8 cellular contexts compared by ENCODE assay signal in the genomic region with DNA sequence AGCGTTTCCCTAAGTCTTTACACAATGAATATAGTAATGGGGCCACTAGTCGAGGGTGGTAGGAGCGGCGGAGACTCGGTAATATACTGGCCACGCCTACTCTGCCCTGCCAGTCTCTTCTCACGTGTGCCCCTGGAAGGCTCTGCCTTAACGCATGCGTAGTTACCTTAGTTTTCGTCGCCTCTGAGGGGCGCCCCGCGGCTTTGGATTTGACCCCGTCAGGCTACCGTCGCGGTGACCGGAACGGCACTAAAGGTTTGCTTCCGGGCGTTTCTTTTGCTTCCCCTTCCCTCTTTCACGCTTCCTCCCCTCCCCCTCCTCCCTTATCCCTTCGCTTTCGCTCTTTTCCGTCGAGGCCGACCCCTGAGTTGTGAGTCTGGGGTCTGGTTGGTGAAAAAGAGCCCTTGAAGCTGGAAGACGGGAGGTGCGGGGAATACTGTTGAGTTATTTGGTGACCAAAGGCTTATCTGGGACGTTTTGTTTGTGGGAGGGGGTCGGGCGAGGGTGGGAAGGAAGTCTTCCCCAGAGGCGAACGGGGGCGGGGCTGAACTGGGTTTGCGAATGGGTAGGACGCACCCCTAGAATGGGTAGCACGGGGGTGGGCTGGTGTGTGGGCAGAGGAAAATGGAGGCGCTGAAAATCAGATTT. TPM values are rescaled to one million over a fixed set of nuclear protein-coding genes. Genes with fewer than 3 reads are reported as not detected.
DNase-seq lines count a peak whose midpoint lies in the region; ATAC-seq and TF ChIP-seq lines count a peak whose summit lies in the region.

SETDB1 (plus strand) TSS at position 270 of the 648 bp plus-strand sequence. CDS start 1,352 bp downstream, outside the sequence.

- peak within 1 kb of the TSS; percentile 87 for H3K27ac ChIP-seq in left ventricle myocardium inferior (replicated peaks)

- H3K36me3 Mint-ChIP-seq in T-helper 17 cell (ENCODE audit: low read depth) (peaks cover 13% of the 10 kb centered on the region), progenitor cell of endocrine pancreas (ENCODE audit: insufficient read depth) (peaks cover 33% of the 10 kb centered on the region)

- DNase-seq in NCI-H1694 treated with DMSO at 0.1 percent for 48 hours (lab: John Stamatoyannopoulos, UW): peak; percentile 99
- DNase-seq in T-helper 17 cell: peak; percentile 73 to 82 (median 80)
- DNase-seq in amygdala (lab: John Stamatoyannopoulos, UW): peak; percentile 43 to 95 (median 84)
- peak; percentile 94 for DNase-seq in left ventricle myocardium inferior
- peak; percentile 89 for DNase-seq in progenitor cell of endocrine pancreas (ENCODE audit: low spot score, unreplicated experiment)
- DNase-seq in ureter (ENCODE audit: low spot score): peak; percentile 97

- no peaks in the 10 kb centered on the region for H3K9me3 Mint-ChIP-seq in progenitor cell of endocrine pancreas (ENCODE audit: low read depth)

- peak within 1 kb of the TSS; percentile 86 for H3K4me3 ChIP-seq in left ventricle myocardium inferior

- no peaks in the 10 kb centered on the region for H3K27me3 ChIP-seq in left ventricle myocardium inferior (ENCODE audit: low read depth)

- H3K27ac Mint-ChIP-seq in T-helper 17 cell (peak within 1 kb of the TSS; percentile 94), progenitor cell of endocrine pancreas (peak within 1 kb of the TSS; percentile 99)

- peaks cover 18% of the 10 kb centered on the region for H3K4me1 ChIP-seq in left ventricle myocardium inferior

- no peaks in the 10 kb centered on the region for H3K27me3 Mint-ChIP-seq in T-helper 17 cell
- no peaks in the 10 kb centered on the region for H3K27me3 Mint-ChIP-seq in progenitor cell of endocrine pancreas

- H3K4me3 Mint-ChIP-seq in T-helper 17 cell: peak within 1 kb of the TSS; percentile 95
- H3K4me3 Mint-ChIP-seq in progenitor cell of endocrine pancreas (ENCODE audit: low read depth): peak within 1 kb of the TSS; percentile 99

- TF ChIP-seq POLR2A in GM15510 (IDR thresholded peaks at IDR 0.05; ENCODE audit: borderline replicate concordance, extremely low read depth, insufficient read length): peak; percentile 56

- intact Hi-C loops in left ventricle myocardium inferior (cut with micrococcal nuclease): no loop called here

- peaks cover 36% of the 10 kb centered on the region for H3K36me3 ChIP-seq in left ventricle myocardium inferior

- no peak for TF ChIP-seq CTCF in left ventricle myocardium inferior (IDR thresholded peaks at IDR 0.05; ENCODE audit: borderline replicate concordance)
- peak; percentile 18 for TF ChIP-seq CTCF in progenitor cell of endocrine pancreas (IDR thresholded peaks at IDR 0.05; ENCODE audit: unreplicated experiment)

- H3K9me3 ChIP-seq in T-helper 17 cell (ENCODE audit: control insufficient read depth, low read length, poor library complexity, severe bottlenecking) (no peaks in the 10 kb centered on the region), left ventricle myocardium inferior (replicated peaks) (peaks cover 5% of the 10 kb centered on the region)

- H3K4me1 Mint-ChIP-seq in T-helper 17 cell (peaks cover 18% of the 10 kb centered on the region), progenitor cell of endocrine pancreas (ENCODE audit: low read depth) (peaks cover 4% of the 10 kb centered on the region)

- ATAC-seq in HG02885 (IDR thresholded peaks at IDR 0.05; ENCODE audit: poor library complexity, unreplicated experiment) (peak; percentile 86), T-helper 17 cell (peak; percentile 97)

RNA-seq across cellular contexts. Expression of gene SETDB1, which starts in this region (rescaled TPM):
- total RNA-seq in T-helper 17 cell: 10 to 100 TPM; 44.0 to 51.0 TPM
- total RNA-seq in left ventricle myocardium inferior: 17.2 TPM
- total RNA-seq in progenitor cell of endocrine pancreas: 110 TPM in 2 replicates
- 56.9 TPM for total RNA-seq in ureter

Comparison
In these comparisons a context has a peak if more than half of its experiments do, and no peak if none do; other contexts are left out.
1. Peak in every context shown above with its lines: DNase-seq, ATAC-seq, H3K4me3 ChIP-seq and H3K27ac ChIP-seq.